ENCODE assay signal across 8 cellular contexts in genomic region chr17:75517277-75517865, GRCh38. TPM values are rescaled to one million over a fixed set of nuclear protein-coding genes. Genes with fewer than 3 reads are reported as not detected.
DNase-seq lines count a peak whose midpoint lies in the region; ATAC-seq, FAIRE-seq and TF ChIP-seq lines count a peak whose summit lies in the region.

No MANE protein-coding gene starts in this region.

- no peak for TF ChIP-seq POLR2A in endothelial cell of umbilical vein (IDR thresholded peaks at IDR 0.05; ENCODE audit: low read depth, low read length)

- no peaks in the 10 kb centered on the region for H3K9me3 Mint-ChIP-seq in T-helper 2 cell treated with Interferon-gamma antibody and Interleukin-4, amounts not matched to agents 5 μg/mL and 100 μg/mL, for 36 hours

- H3K9me1 ChIP-seq in endothelial cell of umbilical vein (replicated peaks; ENCODE audit: control insufficient read depth, extremely low read depth, insufficient read depth, low read length) = no peaks in the 10 kb centered on the region

- no TSS peak for BruUV-seq in endothelial cell of umbilical vein (replicated peaks; lab: Mats Ljungman, UMichigan)

- peak overlapping the region; percentile 17 to 57 (median 36) for H3K4me3 ChIP-seq in endothelial cell of umbilical vein (replicated peaks in 1 of 3; ENCODE audit: insufficient read depth in 1 of 3, low read depth in 1 of 3, low read length in 3 of 3)
- peak overlapping the region; percentile 86 for H3K4me3 ChIP-seq in osteoblast (ENCODE audit: insufficient read depth, low read length)

- peaks cover 31% of the 10 kb centered on the region for H3K4me1 ChIP-seq in endothelial cell of umbilical vein (ENCODE audit: control insufficient read depth, extremely low read depth, insufficient read depth, low read length)
- peaks cover 15% of the 10 kb centered on the region for H3K4me1 ChIP-seq in osteoblast (ENCODE audit: insufficient read depth, low read length)

- H3K36me3 Mint-ChIP-seq in T-helper 2 cell treated with Interferon-gamma antibody and Interleukin-4, amounts not matched to agents 5 μg/mL and 100 μg/mL, for 36 hours (ENCODE audit: low read depth) = peaks cover 22% of the 10 kb centered on the region

- peak overlapping the region; percentile 83 for H3K27ac Mint-ChIP-seq in T-helper 2 cell treated with Interferon-gamma antibody and Interleukin-4, amounts not matched to agents 5 μg/mL and 100 μg/mL, for 36 hours

- peaks cover 22% of the 10 kb centered on the region for H3K4me1 Mint-ChIP-seq in T-helper 2 cell treated with Interferon-gamma antibody and Interleukin-4, amounts not matched to agents 5 μg/mL and 100 μg/mL, for 36 hours (ENCODE audit: low read depth)

- H3K9ac ChIP-seq in endothelial cell of umbilical vein (replicated peaks; ENCODE audit: extremely low read depth, insufficient read depth, low read length) = peak overlapping the region; percentile 24

- H3K4me2 ChIP-seq in endothelial cell of umbilical vein (ENCODE audit: insufficient read depth, low read length) (peak overlapping the region; percentile 76), osteoblast (ENCODE audit: insufficient read depth, low read length) (peak overlapping the region; percentile 92)

- peaks cover 24% of the 10 kb centered on the region for H3K79me2 ChIP-seq in endothelial cell of umbilical vein (ENCODE audit: control insufficient read depth, insufficient read depth, low read length)
- H3K79me2 ChIP-seq in osteoblast (ENCODE audit: insufficient read depth, low read length) = peaks cover 17% of the 10 kb centered on the region

- dilution Hi-C loops in endothelial cell of umbilical vein (cut with MboI; ENCODE audit: extremely low pct_ligation_motif_present, low sequenced_read_pairs) = no loop called here

- no peaks in the 10 kb centered on the region for H3K9me3 ChIP-seq in endothelial cell of umbilical vein (replicated peaks; ENCODE audit: control insufficient read depth, insufficient read depth, low read length)
- no peaks in the 10 kb centered on the region for H3K9me3 ChIP-seq in osteoblast (ENCODE audit: low read depth, low read length)

- intact Hi-C loops in endothelial cell of umbilical vein (cut with micrococcal nuclease) = loop anchor here (10.0 kb wide), 1 partner anchor 473 kb away; the partner anchor contains the start of genes ATP5PD and KCTD2

- H2AFZ ChIP-seq in endothelial cell of umbilical vein (ENCODE audit: low read depth, low read length) = peak overlapping the region; percentile 80
- peak overlapping the region; percentile 82 for H2AFZ ChIP-seq in osteoblast (ENCODE audit: low read length)

- no peak for FAIRE-seq in endothelial cell of umbilical vein (lab: Jason Lieb, UNC)
- no peak for FAIRE-seq in frontal cortex (lab: Jason Lieb, UNC)

- DNase-seq in NCI-H345 (lab: John Stamatoyannopoulos, UW) (peak; percentile 18), NCI-H345 treated with DMSO at 0.1 percent for 48 hours (lab: John Stamatoyannopoulos, UW; ENCODE audit: unreplicated experiment) (no peak), endothelial cell of umbilical vein (ENCODE audit: low read depth, low spot score) (no peak), osteoblast (ENCODE audit: insufficient read length, low spot score, missing footprints) (no peak), frontal cortex (ENCODE audit: low spot score in 2 of 2) (no peak), occipital lobe (lab: John Stamatoyannopoulos, UW) (no peak)
- DNase-seq in T-helper 2 cell treated with Interferon-gamma antibody and Interleukin-4, amounts not matched to agents 5 μg/mL and 100 μg/mL, for 36 hours (ENCODE audit: low spot score) = no peak

- peak overlapping the region; percentile 73 for H3K4me3 Mint-ChIP-seq in T-helper 2 cell treated with Interferon-gamma antibody and Interleukin-4, amounts not matched to agents 5 μg/mL and 100 μg/mL, for 36 hours

- no peak for ATAC-seq in GM21381 (IDR thresholded peaks at IDR 0.05; ENCODE audit: unreplicated experiment)

- H3K27ac ChIP-seq in endothelial cell of umbilical vein (ENCODE audit: insufficient read depth, low read depth, low read length) = no peak overlapping the region
- no peak overlapping the region for H3K27ac ChIP-seq in osteoblast (ENCODE audit: low read depth, low read length)

- peaks cover 0 to 2% of the 10 kb centered on the region in 2 experiments for H3K36me3 ChIP-seq in endothelial cell of umbilical vein (ENCODE audit: control insufficient read depth in 2 of 2, extremely low read depth in 1 of 2, insufficient read depth in 2 of 2, low read length in 2 of 2)
- H3K36me3 ChIP-seq in osteoblast (ENCODE audit: insufficient read depth, low read length) = peaks cover 8% of the 10 kb centered on the region

- no peaks in the 10 kb centered on the region for H3K27me3 ChIP-seq in endothelial cell of umbilical vein (ENCODE audit: control insufficient read depth in 2 of 2, insufficient read depth in 2 of 2, low read length in 2 of 2)
- no peaks in the 10 kb centered on the region for H3K27me3 ChIP-seq in osteoblast (ENCODE audit: insufficient read depth, low read length)

- POLR2A ChIA-PET in endothelial cell of umbilical vein (lab: Charles Lee) = no interaction called here

- no peaks in the 10 kb centered on the region for H4K20me1 ChIP-seq in endothelial cell of umbilical vein (replicated peaks; ENCODE audit: control insufficient read depth, extremely low read depth, insufficient read depth, low read length)
- H4K20me1 ChIP-seq in osteoblast (ENCODE audit: insufficient read depth, low read length) = peaks cover 14% of the 10 kb centered on the region

- CTCF ChIA-PET in endothelial cell of umbilical vein (lab: Charles Lee) = interaction anchor here (1.1 to 2.0 kb wide), 6 partner anchors 8 to 91 kb away, joined by 5 to 13 read pairs (median 7); partner anchors contain the start of genes LLGL2 and TMEM94

- peaks cover 8% of the 10 kb centered on the region for H3K27me3 Mint-ChIP-seq in T-helper 2 cell treated with Interferon-gamma antibody and Interleukin-4, amounts not matched to agents 5 μg/mL and 100 μg/mL, for 36 hours (ENCODE audit: low read depth)

- TF ChIP-seq CTCF in endothelial cell of umbilical vein (IDR thresholded peaks at IDR 0.05; ENCODE audit: extremely low read depth in 1 of 2, insufficient read depth in 1 of 2, low read depth in 1 of 2, low read length in 2 of 2) = no peak
- no peak for TF ChIP-seq CTCF in osteoblast (IDR thresholded peaks at IDR 0.05; ENCODE audit: extremely low read depth, low read depth, low read length)

TF ChIP-seq in endothelial cell of umbilical vein, 7 proteins besides CTCF, POLR2A, EP300 and RAD21:
- no peak for TF ChIP-seq MAX (IDR thresholded peaks at IDR 0.05; ENCODE audit: insufficient read depth, insufficient read length)
- no peak for TF ChIP-seq MYC (IDR thresholded peaks at IDR 0.05; ENCODE audit: low read depth, low read length)
- TF ChIP-seq EZH2 (IDR thresholded peaks at IDR 0.05; ENCODE audit: borderline replicate concordance, low read depth, low read length, severe bottlenecking) = no peak
- no peak for TF ChIP-seq GATA2 (IDR thresholded peaks at IDR 0.05; ENCODE audit: insufficient read depth, insufficient read length, low read depth, low read length)
TF ChIP-seq in endothelial cell of umbilical vein: peak in this region for 0.

RNA-seq across cellular contexts. Expression of gene TSEN54, which starts 1.0 kb away (rescaled TPM):
- total RNA-seq in endothelial cell of umbilical vein = 16.7 and 22.3 TPM in 2 replicates
- polyA plus RNA-seq in endothelial cell of umbilical vein = 26.3 and 28.8 TPM in 2 replicates
- polyA plus RNA-seq in endothelial cell of umbilical vein (2011; cell fraction: cytosol; rRNA removed) = 19.9 and 20.0 TPM in 2 replicates
- polyA plus RNA-seq in endothelial cell of umbilical vein (2011; cell fraction: nucleus; rRNA removed) = 37.0 and 40.3 TPM in 2 replicates
- 17.6 and 22.3 TPM in 2 replicates for polyA plus RNA-seq in endothelial cell of umbilical vein (2012)
- 16.9 and 28.6 TPM in 2 replicates for polyA minus RNA-seq in endothelial cell of umbilical vein
- polyA minus RNA-seq in endothelial cell of umbilical vein (2011; cell fraction: cytosol; rRNA and poly(A)+ RNA removed) = 18.0 TPM
- polyA minus RNA-seq in endothelial cell of umbilical vein (2011; cell fraction: nucleus; rRNA and poly(A)+ RNA removed) = 6.7 and 11.5 TPM in 2 replicates
- total RNA-seq in osteoblast = 9.7 and 10.9 TPM in 2 replicates
- total RNA-seq in frontal cortex = 11.4 TPM
- total RNA-seq in occipital lobe = 8.1 TPM

RNA-seq across cellular contexts. Expression of gene CASKIN2, which starts 2.0 kb away (rescaled TPM):
- 34.6 and 37.6 TPM in 2 replicates for total RNA-seq in endothelial cell of umbilical vein
- polyA plus RNA-seq in endothelial cell of umbilical vein = 10.6 and 13.0 TPM in 2 replicates
- 8.2 and 9.8 TPM in 2 replicates for polyA plus RNA-seq in endothelial cell of umbilical vein (2011; cell fraction: cytosol; rRNA removed)
- polyA plus RNA-seq in endothelial cell of umbilical vein (2011; cell fraction: nucleus; rRNA removed) = 24.7 and 30.9 TPM in 2 replicates
- 12.8 and 16.5 TPM in 2 replicates for polyA plus RNA-seq in endothelial cell of umbilical vein (2012)
- polyA minus RNA-seq in endothelial cell of umbilical vein = 12.5 and 21.0 TPM in 2 replicates
- 12.1 TPM for polyA minus RNA-seq in endothelial cell of umbilical vein (2011; cell fraction: cytosol; rRNA and poly(A)+ RNA removed)
- 15.2 and 18.1 TPM in 2 replicates for polyA minus RNA-seq in endothelial cell of umbilical vein (2011; cell fraction: nucleus; rRNA and poly(A)+ RNA removed)
- 8.7 and 10.3 TPM in 2 replicates for total RNA-seq in osteoblast
- 6.1 TPM for total RNA-seq in frontal cortex
- total RNA-seq in occipital lobe = 4.8 TPM

RNA-seq across cellular contexts. Expression of gene LLGL2, which starts 8.1 kb away (rescaled TPM):
- total RNA-seq in endothelial cell of umbilical vein (5.4 and 5.8 TPM in 2 replicates), osteoblast (0.36 and 0.59 TPM in 2 replicates), frontal cortex (0.82 TPM), occipital lobe (2.7 TPM)
- polyA plus RNA-seq in endothelial cell of umbilical vein = 5.3 and 6.1 TPM in 2 replicates
- 2.6 and 2.8 TPM in 2 replicates for polyA plus RNA-seq in endothelial cell of umbilical vein (2011; cell fraction: cytosol; rRNA removed)
- 8.0 and 9.6 TPM in 2 replicates for polyA plus RNA-seq in endothelial cell of umbilical vein (2011; cell fraction: nucleus; rRNA removed)
- 1.4 and 3.9 TPM in 2 replicates for polyA plus RNA-seq in endothelial cell of umbilical vein (2012)
- 2.3 and 2.7 TPM in 2 replicates for polyA minus RNA-seq in endothelial cell of umbilical vein
- polyA minus RNA-seq in endothelial cell of umbilical vein (2011; cell fraction: cytosol; rRNA and poly(A)+ RNA removed) = 23.6 TPM
- polyA minus RNA-seq in endothelial cell of umbilical vein (2011; cell fraction: nucleus; rRNA and poly(A)+ RNA removed) = 2.5 and 4.7 TPM in 2 replicates
